18 cellular contexts compared by ENCODE assay signal in the genomic region with DNA sequence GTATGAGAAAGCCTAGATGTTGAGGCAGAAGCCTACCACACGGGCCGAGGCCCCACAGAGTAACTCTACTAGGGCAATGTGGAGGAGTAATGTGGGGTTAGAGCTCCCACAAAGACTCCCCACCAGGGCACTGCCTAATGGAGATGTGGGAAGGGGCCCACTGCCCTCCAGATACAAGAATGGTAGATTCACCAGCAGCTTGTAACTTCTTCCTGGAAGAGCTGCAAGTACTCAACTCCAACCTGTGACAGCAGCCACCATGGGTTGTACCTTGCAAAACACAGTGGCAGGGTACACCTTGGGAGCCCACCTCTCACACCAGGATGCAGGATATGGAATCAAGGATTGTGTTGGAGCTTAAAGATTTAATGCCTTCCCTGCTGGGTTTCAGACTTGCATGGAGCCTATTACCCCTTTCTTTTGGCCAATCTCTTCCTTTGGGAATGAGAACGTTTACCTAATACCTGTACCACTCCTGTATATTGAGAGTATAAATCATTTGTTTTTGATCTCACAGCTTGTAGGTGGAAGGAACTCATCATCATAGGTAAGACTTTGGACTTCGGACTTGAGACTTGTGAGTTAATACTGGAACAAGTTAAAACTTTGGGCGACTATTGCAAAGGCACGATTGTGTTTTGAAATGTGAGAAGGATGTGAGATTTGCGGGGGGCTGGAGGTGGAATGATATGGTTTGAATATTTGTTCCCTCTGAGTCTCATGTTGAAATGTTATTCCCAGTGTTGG. TPM values are rescaled to one million over a fixed set of nuclear protein-coding genes. Genes with fewer than 3 reads are reported as not detected.
DNase-seq lines count a peak whose midpoint lies in the region; ATAC-seq and TF ChIP-seq lines count a peak whose summit lies in the region.
"Had no signal": no experiment of that assay in that cellular context is flagged by ENCODE, and none has a peak within 500 bp of the region (broad histone marks: within the 10 kb centered on the region; RNA-seq: fewer than 3 reads in every experiment).

No MANE protein-coding gene starts in this region.

- TF ChIP-seq CTCF in OCI-LY7 (conservative IDR thresholded peaks at IDR 0.05; ENCODE audit: low read length) (no peak), colonic mucosa (IDR thresholded peaks at IDR 0.05) (no peak), mammary epithelial cell (conservative IDR thresholded peaks at IDR 0.05 in 1 of 2, IDR thresholded peaks at IDR 0.05 in 1 of 2; ENCODE audit: extremely low read depth in 1 of 2, insufficient read depth in 1 of 2, low read depth in 1 of 2, low read length in 2 of 2) (no peak)

- no peak overlapping the region for H3K4ac ChIP-seq in trophoblast cell (ENCODE audit: low read depth, low read length)

- H2BK12ac ChIP-seq in trophoblast cell (ENCODE audit: low read length), result no peak overlapping the region

- peaks cover 25% of the 10 kb centered on the region; the same call in 1 of the 2 replicates for H3K9me3 ChIP-seq in OCI-LY7 (ENCODE audit: low read length)
- H3K9me3 ChIP-seq in colonic mucosa, result no peaks in the 10 kb centered on the region
- H3K9me3 ChIP-seq in trophoblast cell (ENCODE audit: insufficient read depth, low read depth, low read length), result peaks cover 2% of the 10 kb centered on the region
- H3K9me3 ChIP-seq in mammary epithelial cell (replicated peaks; ENCODE audit: insufficient read depth, low read length), result no peaks in the 10 kb centered on the region
- H3K9me3 ChIP-seq: stomach had no signal

- H2AFZ ChIP-seq in OCI-LY7 (ENCODE audit: low read length) (peak overlapping the region; percentile 29; the same call in 1 of the 2 replicates), trophoblast cell (ENCODE audit: insufficient read depth, low read length, poor library complexity) (no peak overlapping the region), mammary epithelial cell (ENCODE audit: low read depth, low read length) (no peak overlapping the region)

- H3K27me3 ChIP-seq in colonic mucosa, result no peaks in the 10 kb centered on the region
- H3K27me3 ChIP-seq in trophoblast cell (ENCODE audit: insufficient read depth, low read length), result no peaks in the 10 kb centered on the region
- H3K27me3 ChIP-seq in mammary epithelial cell (ENCODE audit: insufficient read depth, low read length), result no peaks in the 10 kb centered on the region
- H3K27me3 ChIP-seq: cardiac muscle cell, stomach had no signal

- H3K79me2 ChIP-seq in OCI-LY7 (ENCODE audit: insufficient read depth, low read depth, low read length) (no peaks in the 10 kb centered on the region), trophoblast cell (ENCODE audit: control insufficient read depth, insufficient read depth, low read length, poor library complexity) (no peaks in the 10 kb centered on the region), mammary epithelial cell (ENCODE audit: insufficient read depth, low read length) (no peaks in the 10 kb centered on the region)

- intact Hi-C loops in OCI-LY7 (cut with micrococcal nuclease; ENCODE audit: unreplicated experiment) (loop anchor here (10.0 kb wide), 1 partner anchor 299 kb away; a partner anchor contains a TSS), colonic mucosa (cut with DNase I) (loop anchor here (10.0 kb wide), 1 partner anchor 49 kb away; no protein-coding TSS in a partner anchor), mammary epithelial cell (cut with micrococcal nuclease) (no loop called here)

- H3K27ac ChIP-seq in OCI-LY7 (ENCODE audit: low read depth, low read length, poor library complexity, severe bottlenecking) (peak overlapping the region; percentile 91), colonic mucosa (peak overlapping the region; percentile 26), trophoblast cell (ENCODE audit: low read depth, low read length) (no peak overlapping the region), mammary epithelial cell (ENCODE audit: insufficient read depth, low read depth, low read length) (no peak overlapping the region)
- H3K27ac ChIP-seq: cardiac muscle cell had no signal

- H3K18ac ChIP-seq in trophoblast cell (ENCODE audit: low read length), result no peak overlapping the region

- POLR2A ChIA-PET in OCI-LY7 (lab: Charles Lee), result interaction anchor here (0.7 to 19.4 kb wide), 7 partner anchors 8 to 128 kb away, joined by 3 to 760 read pairs (median 7); no protein-coding TSS in a partner anchor

- H4K91ac ChIP-seq in trophoblast cell (ENCODE audit: low read depth, low read length), result no peak overlapping the region

- H3K4me1 Mint-ChIP-seq in activated CD8-positive, alpha-beta memory T cell treated with anti-CD3 and anti-CD28 coated beads, Interleukin-2, amount 10 ng/mL, durations not matched to agents 7 days and 5 days, result peaks cover 92% of the 10 kb centered on the region

- ATAC-seq in activated CD8-positive, alpha-beta memory T cell treated with anti-CD3 and anti-CD28 coated beads, Interleukin-2, amount 10 ng/mL, durations not matched to agents 7 days and 5 days, result no peak

- no peaks in the 10 kb centered on the region for H3K9me2 ChIP-seq in OCI-LY7 (ENCODE audit: insufficient read depth, low read length)

- 100% methylated on average over 1 of the region's 7 CpGs for WGBS in trophoblast cell (ENCODE audit: extremely low coverage, insufficient coverage, insufficient read length)
- 83% methylated on average over 7 of the region's 7 CpGs for WGBS in mammary epithelial cell (ENCODE audit: low coverage, missing lambda C conversion rate)

- H3K4me3 ChIP-seq in OCI-LY7 (ENCODE audit: low read depth, low read length, poor library complexity, severe bottlenecking), result no peak overlapping the region
- no peak overlapping the region for H3K4me3 ChIP-seq in colonic mucosa
- H3K4me3 ChIP-seq in trophoblast cell (ENCODE audit: low read depth, low read length), result peak overlapping the region; percentile 20
- no peak overlapping the region for H3K4me3 ChIP-seq in mammary epithelial cell (replicated peaks in 1 of 3; ENCODE audit: insufficient read depth in 1 of 3, low read depth in 2 of 3, low read length in 3 of 3)
- H3K4me3 ChIP-seq: cardiac muscle cell, stomach had no signal

- H3K27ac Mint-ChIP-seq in activated CD8-positive, alpha-beta memory T cell treated with anti-CD3 and anti-CD28 coated beads, Interleukin-2, amount 10 ng/mL, durations not matched to agents 7 days and 5 days, result peak overlapping the region; percentile 95
- H3K27ac Mint-ChIP-seq: HFFc6 had no signal

- H3K4me3 Mint-ChIP-seq in activated CD8-positive, alpha-beta memory T cell treated with anti-CD3 and anti-CD28 coated beads, Interleukin-2, amount 10 ng/mL, durations not matched to agents 7 days and 5 days, result no peak overlapping the region
- H3K4me3 Mint-ChIP-seq: HFFc6 had no signal

- peaks cover 11% of the 10 kb centered on the region; the same call in 1 of the 2 replicates for H3K36me3 ChIP-seq in OCI-LY7 (ENCODE audit: insufficient read depth, low read length)
- no peaks in the 10 kb centered on the region for H3K36me3 ChIP-seq in colonic mucosa
- no peaks in the 10 kb centered on the region for H3K36me3 ChIP-seq in trophoblast cell (ENCODE audit: control insufficient read depth in 1 of 2, insufficient read depth in 2 of 2, low read length in 2 of 2)
- H3K36me3 ChIP-seq in mammary epithelial cell (ENCODE audit: insufficient read depth, low read length), result no peaks in the 10 kb centered on the region
- H3K36me3 ChIP-seq: cardiac muscle cell, stomach had no signal

- no peaks in the 10 kb centered on the region for H3K79me1 ChIP-seq in trophoblast cell (ENCODE audit: low read length)

- no peak overlapping the region for H2BK120ac ChIP-seq in trophoblast cell (ENCODE audit: insufficient read depth, low read length, poor library complexity)

- peak overlapping the region; percentile 70 for H3K4me2 ChIP-seq in OCI-LY7 (ENCODE audit: low read length)
- H3K4me2 ChIP-seq in trophoblast cell (ENCODE audit: low read length), result no peak overlapping the region
- H3K4me2 ChIP-seq in mammary epithelial cell (ENCODE audit: insufficient read depth, low read depth, low read length), result no peak overlapping the region

- no peak for DNase-seq in activated CD8-positive, alpha-beta memory T cell treated with anti-CD3 and anti-CD28 coated beads, Interleukin-2, amount 10 ng/mL, durations not matched to agents 7 days and 5 days
- no peak for DNase-seq in activated CD8-positive, alpha-beta memory T cell treated with anti-CD3 and anti-CD28 coated beads, Interleukin-2, amount 50 U/mL, for 48 hours
- no peak for DNase-seq in OCI-LY7 (ENCODE audit: low spot score)
- no peak for DNase-seq in colonic mucosa
- DNase-seq in trophoblast cell, result no peak
- no peak for DNase-seq in NCI-H345 (lab: John Stamatoyannopoulos, UW)
- no peak for DNase-seq in stimulated activated CD4-positive, alpha-beta T cell treated with anti-CD3 and anti-CD28 coated beads, Interleukin-1b, Interleukin-23, amount 100 ng/mL, for 48 hours
- no peak for DNase-seq in mammary epithelial cell
- DNase-seq: head of caudate nucleus, HFFc6, mesenchymal stem cell, NCI-H1417 treated with DMSO at 0.1 percent for 48 hours, NCI-H2171 treated with DMSO at 0.1 percent for 48 hours, NCI-H82, retina, stomach had no signal

- no peak overlapping the region for H2BK5ac ChIP-seq in trophoblast cell (ENCODE audit: low read depth, low read length, poor library complexity)

- no peak overlapping the region for H3K9ac ChIP-seq in colonic mucosa (ENCODE audit: low read depth in 2 of 2, low read length in 2 of 2)
- H3K9ac ChIP-seq in trophoblast cell (ENCODE audit: low read length), result peak overlapping the region; percentile 26
- H3K9ac ChIP-seq in mammary epithelial cell (ENCODE audit: insufficient read depth, low read length), result no peak overlapping the region

- no peaks in the 10 kb centered on the region for H4K20me1 ChIP-seq in OCI-LY7 (ENCODE audit: insufficient read depth, low read length)
- H4K20me1 ChIP-seq in mammary epithelial cell (ENCODE audit: insufficient read depth, low read length), result no peaks in the 10 kb centered on the region

- no TSS peak for BruUV-seq in OCI-LY7 (replicated peaks; lab: Mats Ljungman, UMichigan)
- BruUV-seq in mammary epithelial cell (replicated peaks; lab: Mats Ljungman, UMichigan), result no TSS peak

- H3K14ac ChIP-seq in trophoblast cell (ENCODE audit: low read length), result no peak overlapping the region

- H4K8ac ChIP-seq in trophoblast cell (ENCODE audit: low read depth, low read length), result no peak overlapping the region

- no peak overlapping the region for H2AK5ac ChIP-seq in trophoblast cell (ENCODE audit: low read length)

- dilution Hi-C loops in mammary epithelial cell (cut with HindIII; ENCODE audit: low sequenced_read_pairs), result loop anchor here (5.0 kb wide), 1 partner anchor 86 kb away; no protein-coding TSS in a partner anchor

- H3K4me1 ChIP-seq in OCI-LY7 (ENCODE audit: insufficient read depth, low read length, poor library complexity, severe bottlenecking) (peaks cover 94% of the 10 kb centered on the region), colonic mucosa (peaks cover 5% of the 10 kb centered on the region), trophoblast cell (ENCODE audit: control insufficient read depth in 1 of 2, insufficient read depth in 2 of 2, low read length in 2 of 2) (no peaks in the 10 kb centered on the region), mammary epithelial cell (ENCODE audit: insufficient read depth, low read length) (no peaks in the 10 kb centered on the region)

- in situ Hi-C loops in mammary epithelial cell (cut with MboI; ENCODE audit: low sequenced_read_pairs in 2 of 2), result no loop called here

- no peak overlapping the region for H4K12ac ChIP-seq in trophoblast cell (ENCODE audit: low read depth, low read length)

- CTCF ChIA-PET in activated CD8-positive, alpha-beta memory T cell treated with anti-CD3 and anti-CD28 coated beads, Interleukin-2, amount 10 ng/mL, durations not matched to agents 7 days and 5 days (lab: Charles Lee), result interaction anchor here (1.1 to 2.9 kb wide), 5 partner anchors 9 to 129 kb away, joined by 3 to 8 read pairs (median 7); a partner anchor contains a TSS
- CTCF ChIA-PET in OCI-LY7 (lab: Charles Lee; ENCODE audit: unreplicated experiment), result interaction anchor here (0.6 to 2.2 kb wide), 4 partner anchors 14 to 324 kb away, joined by 3 to 9 read pairs (median 3); no protein-coding TSS in a partner anchor
- CTCF ChIA-PET in mammary epithelial cell (lab: Charles Lee; ENCODE audit: low non-redundant PET), result no interaction called here

- H3K27me3 Mint-ChIP-seq in activated CD8-positive, alpha-beta memory T cell treated with anti-CD3 and anti-CD28 coated beads, Interleukin-2, amount 10 ng/mL, durations not matched to agents 7 days and 5 days, result no peaks in the 10 kb centered on the region

- H3K23ac ChIP-seq in trophoblast cell (ENCODE audit: low read length), result no peak overlapping the region

- peaks cover 22% of the 10 kb centered on the region for H3K36me3 Mint-ChIP-seq in activated CD8-positive, alpha-beta memory T cell treated with anti-CD3 and anti-CD28 coated beads, Interleukin-2, amount 10 ng/mL, durations not matched to agents 7 days and 5 days

- H3K9me3 Mint-ChIP-seq in activated CD8-positive, alpha-beta memory T cell treated with anti-CD3 and anti-CD28 coated beads, Interleukin-2, amount 10 ng/mL, durations not matched to agents 7 days and 5 days (ENCODE audit: low read depth), result no peaks in the 10 kb centered on the region
- H3K9me3 Mint-ChIP-seq: HFFc6 had no signal

RNA-seq across cellular contexts. Expression of a gene that starts 57.5 kb away (rescaled TPM):
- total RNA-seq in activated CD8-positive, alpha-beta memory T cell treated with anti-CD3 and anti-CD28 coated beads, Interleukin-2, amount 10 ng/mL, durations not matched to agents 7 days and 5 days, result 10 to 100 TPM; 41.6 to 50.3 TPM
- 11.6 and 13.3 TPM in 2 replicates for total RNA-seq in OCI-LY7 (2014; rRNA removed; shearing (Covaris generic))
- total RNA-seq in OCI-LY7 (2022), result 26.5 and 31.1 TPM in 2 replicates
- total RNA-seq in colonic mucosa, result 10 to 100 TPM; 40.7 to 58.5 TPM
- 1.1 and 1.2 TPM in 2 replicates for polyA plus RNA-seq in trophoblast cell (2013)
- total RNA-seq in mammary epithelial cell, result under 1 TPM; 0.17 to 0.35 TPM
- 0.11 TPM for polyA plus RNA-seq in mammary epithelial cell
- not detected for polyA minus RNA-seq in mammary epithelial cell
- total RNA-seq: LHCN-M2 had no signal

Comparison
In these comparisons a context has a peak if more than half of its experiments do, and no peak if none do; other contexts are left out.
1. H3K27ac ChIP-seq: peak in OCI-LY7 (single experiment) and colonic mucosa (single experiment); none in trophoblast cell (single experiment) and mammary epithelial cell (single experiment).
2. RNA of a gene that starts 57.5 kb away (total RNA-seq): 40.7 to 58.5 TPM in colonic mucosa, 41.6 to 50.3 TPM in activated CD8-positive, alpha-beta memory T cell treated with anti-CD3 and anti-CD28 coated beads, Interleukin-2, amount 10 ng/mL, durations not matched to agents 7 days and 5 days and 11.6 to 31.1 TPM in OCI-LY7; 0.17 to 0.35 TPM in mammary epithelial cell; every median in the first group is over 4 times any median in the second.